Comparison of ENCODE assay signal across 11 cellular contexts in the genomic region with DNA sequence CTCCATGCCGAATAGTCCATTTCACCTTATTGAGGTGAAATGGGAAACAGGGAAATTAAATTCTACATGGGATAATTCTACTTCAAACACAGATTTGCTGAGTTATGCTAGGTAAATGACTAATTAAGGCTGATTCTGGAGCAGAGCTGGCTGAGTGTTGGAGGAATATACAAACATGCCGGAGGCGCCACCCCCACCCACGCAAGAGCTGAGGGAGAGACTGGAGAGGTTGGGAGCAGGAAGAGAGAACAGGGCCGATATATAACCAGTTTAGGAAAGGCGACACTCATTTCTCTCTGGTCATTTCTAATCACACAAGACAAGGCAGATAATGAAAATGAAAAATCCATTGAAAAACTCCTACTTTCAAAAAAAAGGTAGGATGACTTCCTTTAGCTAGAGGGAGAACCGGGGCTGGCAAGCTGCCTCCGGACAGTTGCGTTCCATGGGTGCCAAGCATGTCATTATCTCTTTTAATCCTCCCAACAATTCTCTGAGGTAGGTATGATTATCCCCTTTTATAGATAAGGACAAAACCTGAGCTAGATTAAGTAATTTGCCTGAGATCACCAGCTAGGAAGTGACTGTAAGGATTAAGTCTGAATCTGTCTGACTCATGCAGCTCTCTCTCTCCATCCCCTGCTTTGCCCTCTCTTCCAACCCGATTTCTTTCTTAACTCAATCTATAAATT. TPM values are rescaled to one million over a fixed set of nuclear protein-coding genes. Genes with fewer than 3 reads are reported as not detected.
DNase-seq lines count a peak whose midpoint lies in the region; ATAC-seq, FAIRE-seq and TF ChIP-seq lines count a peak whose summit lies in the region.
"Had no signal": no experiment of that assay in that cellular context is flagged by ENCODE, and none has a peak within 500 bp of the region (broad histone marks: within the 10 kb centered on the region; RNA-seq: fewer than 3 reads in every experiment).

No MANE protein-coding gene starts in this region.

- FAIRE-seq in HTR-8/SVneo (lab: Jason Lieb, UNC), result no peak

- H3K36me3 ChIP-seq in left lung, result no peaks in the 10 kb centered on the region
- H3K36me3 ChIP-seq in spleen, result no peaks in the 10 kb centered on the region
- no peaks in the 10 kb centered on the region for H3K36me3 ChIP-seq in testis (ENCODE audit: low read depth, missing control alignments)
- H3K36me3 ChIP-seq: heart left ventricle, prostate gland had no signal

- H3K27me3 ChIP-seq in left lung (peaks cover 0 to 10% of the 10 kb centered on the region in 2 donors), spleen (replicated peaks in 1 of 7) (peaks cover 0 to 44% (median 0%) of the 10 kb centered on the region in 7 donors), testis (no peaks in the 10 kb centered on the region)

- intact Hi-C loops in left lung (cut with DNase I), result no loop called here
- intact Hi-C loops in spleen (cut with DNase I; ENCODE audit: low total_unique reads), result no loop called here
- intact Hi-C loops in testis (cut with DNase I; ENCODE audit: low total_unique reads), result no loop called here

- DNase-seq in AG10803 (ENCODE audit: low read depth) (peak; percentile 47), HTR-8/SVneo (ENCODE audit: insufficient read length, low spot score) (peak; percentile 12), left lung (peak in 1 of 2 donors; percentile 66), spleen (no peak), testis (no peak), SW480 (ENCODE audit: low spot score) (no peak)
- DNase-seq in activated effector memory CD4-positive, alpha-beta T cell treated with Interleukin-2 at 50 U/mL for 16 hours, result no peak
- DNase-seq: activated CD4-positive, CD25-positive, alpha-beta regulatory T cell had no signal

- no peak overlapping the region for H3K4me3 ChIP-seq in AG10803 (ENCODE audit: low read length)
- peak overlapping the region; percentile 1; the same call in 1 of the 2 replicates for H3K4me3 ChIP-seq in WI38 (ENCODE audit: low read depth, low read length)
- no peak overlapping the region for H3K4me3 ChIP-seq in left lung
- no peak overlapping the region for H3K4me3 ChIP-seq in spleen
- no peak overlapping the region for H3K4me3 ChIP-seq in testis
- H3K4me3 ChIP-seq: heart left ventricle, prostate gland had no signal

- peak; percentile 93 for ATAC-seq in left lung

- WGBS in spleen, 5 donors, result 68 to 76% (median 73%) methylated on average over 10 of the region's 10 CpGs
- 13 to 14% methylated on average over 10 of the region's 10 CpGs for WGBS in testis, 2 donors

- H3K27ac ChIP-seq in left lung (peak overlapping the region in 1 of 2 donors; percentile 6), spleen (no peak overlapping the region), testis (no peak overlapping the region)
- H3K27ac ChIP-seq: heart left ventricle, prostate gland had no signal

- no peaks in the 10 kb centered on the region for H3K9me3 ChIP-seq in left lung
- H3K9me3 ChIP-seq in spleen, result peaks cover 0 to 1% (median 0%) of the 10 kb centered on the region in 8 donors
- H3K9me3 ChIP-seq in testis, result no peaks in the 10 kb centered on the region
- H3K9me3 ChIP-seq: heart left ventricle, prostate gland had no signal

- H3K4me1 ChIP-seq in left lung (peaks cover 0 to 3% of the 10 kb centered on the region in 2 donors), spleen (no peaks in the 10 kb centered on the region), testis (no peaks in the 10 kb centered on the region)
- H3K4me1 ChIP-seq: heart left ventricle, prostate gland had no signal

- TF ChIP-seq POLR2A in spleen (IDR thresholded peaks at IDR 0.05) (no peak), testis (IDR thresholded peaks at IDR 0.05) (no peak)

- no peak for TF ChIP-seq CTCF in AG10803 (conservative IDR thresholded peaks at IDR 0.05; ENCODE audit: low read length)
- TF ChIP-seq CTCF in WI38 (IDR thresholded peaks at IDR 0.05; ENCODE audit: low read depth, low read length), result no peak
- no peak for TF ChIP-seq CTCF in left lung (IDR thresholded peaks at IDR 0.05)
- TF ChIP-seq CTCF in spleen (IDR thresholded peaks at IDR 0.05 in 8 of 11, conservative IDR thresholded peaks at IDR 0.05 in 3 of 11), result no peak
- TF ChIP-seq CTCF in testis (IDR thresholded peaks at IDR 0.05), result no peak

RNA-seq across cellular contexts. Expression of gene CFAP299, which starts 27.6 kb away (rescaled TPM):
- total RNA-seq in left lung (1 to 10 TPM in 1 of 2 donors, not detected in 1; 1.3 TPM), spleen (not detected), testis (10 to 100 TPM; 18.1 to 21.4 TPM)
- polyA plus RNA-seq in spleen (under 1 TPM in 1 of 3 donors, not detected in 2; 0.11 TPM), testis (ENCODE audit: insufficient read depth, low read depth, low replicate concordance) (51.9 TPM)
- polyA plus RNA-seq: heart left ventricle had no signal

RNA-seq across cellular contexts. Expression of gene FGF5, which starts 41.5 kb away (rescaled TPM):
- total RNA-seq in left lung (under 1 TPM in 1 of 2 donors, not detected in 1; 0.05 TPM), spleen (under 1 TPM in 1 of 7 donors, not detected in 6; 0.06 TPM), testis (not detected)
- polyA plus RNA-seq in spleen (not detected), testis (ENCODE audit: insufficient read depth, low read depth, low replicate concordance) (not detected)
- total RNA-seq: prostate gland had no signal

Comparison
In these comparisons a context has a peak if more than half of its experiments do, and no peak if none do; other contexts are left out.
1. DNase-seq: peak in AG10803 (single experiment) and HTR-8/SVneo (single experiment); none in spleen (single experiment), testis (single experiment), SW480 (single experiment) and activated effector memory CD4-positive, alpha-beta T cell treated with Interleukin-2 at 50 U/mL for 16 hours (single experiment).
2. RNA of gene CFAP299, which starts 27.6 kb away (total RNA-seq): 18.1 to 21.4 TPM in testis; 1.3 TPM in left lung and not detected in spleen; every median in the first group is over 4 times any median in the second.